In genomic region chr3:80526153-80526552, GRCh38 we compare ENCODE assay signal across 2 cellular contexts.
TF ChIP-seq lines count a peak whose summit lies in the region.

No MANE protein-coding gene starts in this region.

TF ChIP-seq in HepG2, 621 proteins besides CTCF, POLR2A, EP300 and RAD21:
- TF ChIP-seq KDM4B (CRISPR knock-in tag; IDR thresholded peaks at IDR 0.05) (no peak), SMC3 (IDR thresholded peaks at IDR 0.05; ENCODE audit: low read length) (peak; percentile 18; the same call in 1 of the 2 replicates), STAG1 (CRISPR knock-in tag; IDR thresholded peaks at IDR 0.05) (peak; percentile 49), ZKSCAN1 (IDR thresholded peaks at IDR 0.05; ENCODE audit: low read length) (peak; percentile 90), HMGXB3 (CRISPR knock-in tag; IDR thresholded peaks at IDR 0.05; ENCODE audit: borderline replicate concordance) (no peak), GMEB1 (CRISPR knock-in tag; IDR thresholded peaks at IDR 0.05; ENCODE audit: borderline replicate concordance) (no peak), AGO1 (IDR thresholded peaks at IDR 0.05; ENCODE audit: low read depth, low read length, poor library complexity, severe bottlenecking) (no peak), JUN (CRISPR knock-in tag; IDR thresholded peaks at IDR 0.05) (no peak), ZNF513 (CRISPR knock-in tag; conservative IDR thresholded peaks at IDR 0.05) (no peak), IRF1 (CRISPR knock-in tag; IDR thresholded peaks at IDR 0.05; ENCODE audit: low read depth) (no peak), PITX1 (CRISPR knock-in tag; IDR thresholded peaks at IDR 0.05) (no peak), HNRNPL (IDR thresholded peaks at IDR 0.05; ENCODE audit: low read depth, low read length) (no peak)

TF ChIP-seq in endothelial cell of umbilical vein, 7 proteins besides CTCF, POLR2A, EP300 and RAD21:
- no peak for TF ChIP-seq GATA2 (IDR thresholded peaks at IDR 0.05; ENCODE audit: insufficient read depth, insufficient read length, low read depth, low read length)
- no peak for TF ChIP-seq JUN (IDR thresholded peaks at IDR 0.05; ENCODE audit: borderline replicate concordance, insufficient read depth, insufficient read length, low read depth)
- TF ChIP-seq MAX (IDR thresholded peaks at IDR 0.05; ENCODE audit: insufficient read depth, insufficient read length): no peak
TF ChIP-seq in endothelial cell of umbilical vein: peak in this region for 0.
